Comparison of ENCODE assay signal across 8 cellular contexts in genomic region chr1:204445860-204446412, GRCh38. TPM values are rescaled to one million over a fixed set of nuclear protein-coding genes. Genes with fewer than 3 reads are reported as not detected.
DNase-seq lines count a peak whose midpoint lies in the region; ATAC-seq, FAIRE-seq and TF ChIP-seq lines count a peak whose summit lies in the region.

No MANE protein-coding gene starts in this region.

- FAIRE-seq in H54 (lab: Jason Lieb, UNC), result no peak
- FAIRE-seq in keratinocyte (lab: Jason Lieb, UNC), result no peak

- no peak overlapping the region for H3K4me3 Mint-ChIP-seq in CD8-positive, alpha-beta memory T cell

- H3K27ac Mint-ChIP-seq in CD8-positive, alpha-beta memory T cell, result peak overlapping the region in 6 of 8 donors; percentile 48 to 96 (median 78)

- H3K27me3 ChIP-seq in CD8-positive, alpha-beta memory T cell (ENCODE audit: insufficient read depth, low read length, poor library complexity, severe bottlenecking), result no peaks in the 10 kb centered on the region
- H3K27me3 ChIP-seq in OCI-LY1 (ENCODE audit: insufficient read depth, low read length) (no peaks in the 10 kb centered on the region), keratinocyte (ENCODE audit: control insufficient read depth, extremely low read depth, insufficient read depth, low read length) (no peaks in the 10 kb centered on the region), transverse colon (no peaks in the 10 kb centered on the region), vagina (no peaks in the 10 kb centered on the region)

- H3K4me2 ChIP-seq in OCI-LY1 (ENCODE audit: low read length), result no peak overlapping the region
- no peak overlapping the region for H3K4me2 ChIP-seq in keratinocyte (ENCODE audit: control insufficient read depth, extremely low read depth, insufficient read depth, low read depth, low read length)

- no peaks in the 10 kb centered on the region for H3F3A ChIP-seq in OCI-LY1 (ENCODE audit: insufficient read depth, low read length)

- CTCF ChIA-PET in CD8-positive, alpha-beta memory T cell (lab: Charles Lee), result interaction anchor here (0.8 to 14.0 kb wide), 24 partner anchors 8 to 362 kb away, joined by 3 to 496 read pairs (median 6); partner anchors contain the start of genes MDM4 and PIK3C2B

- no peak for TF ChIP-seq POLR2A in H54 (IDR thresholded peaks at IDR 0.05; ENCODE audit: low read depth, low read length)
- TF ChIP-seq POLR2A in transverse colon (IDR thresholded peaks at IDR 0.05), result no peak
- no peak for TF ChIP-seq POLR2A in vagina (IDR thresholded peaks at IDR 0.05)

- no peaks in the 10 kb centered on the region for H3K9me1 ChIP-seq in keratinocyte (ENCODE audit: control insufficient read depth, extremely low read depth, insufficient read depth, low read length)

- peaks cover 13 to 19% (median 17%) of the 10 kb centered on the region in 3 donors for H3K4me1 Mint-ChIP-seq in CD8-positive, alpha-beta memory T cell

- in situ Hi-C loops in transverse colon (cut with MboI; ENCODE audit: low pct_ligation_motif_present in 1 of 4, low pct_unique_long_range_greater_than_20kb in 1 of 4, low sequenced_read_pairs in 3 of 4), result loop anchor here in 3 of 4 donors (5.0 to 25.0 kb wide), 3 partner anchors 56 to 366 kb away; no protein-coding TSS in a partner anchor

- no peaks in the 10 kb centered on the region for H3K9me2 ChIP-seq in OCI-LY1 (ENCODE audit: low read depth, low read length)

- H3K4me1 ChIP-seq in CD8-positive, alpha-beta memory T cell (ENCODE audit: insufficient read depth, low read length), result peaks cover 8% of the 10 kb centered on the region
- H3K4me1 ChIP-seq in OCI-LY1 (ENCODE audit: insufficient read depth, low read length, severe bottlenecking) (peaks cover 10% of the 10 kb centered on the region), keratinocyte (ENCODE audit: control insufficient read depth, extremely low read depth, insufficient read depth, low read length) (peaks cover 45% of the 10 kb centered on the region), transverse colon (peaks cover 24 to 48% (median 27%) of the 10 kb centered on the region in 4 donors), vagina (peaks cover 56% of the 10 kb centered on the region)

- no peak for ATAC-seq in sciatic nerve

- H3K27me3 Mint-ChIP-seq in CD8-positive, alpha-beta memory T cell, result no peaks in the 10 kb centered on the region

- H3K79me2 ChIP-seq in OCI-LY1 (ENCODE audit: insufficient read depth, low read length) (no peaks in the 10 kb centered on the region), keratinocyte (ENCODE audit: control insufficient read depth, insufficient read depth, low read length) (no peaks in the 10 kb centered on the region)

- DNase-seq in CD8-positive, alpha-beta memory T cell, result peak; percentile 21 to 64 (median 40)
- DNase-seq in H54 (ENCODE audit: insufficient read length, low spot score) (peak; percentile 51), keratinocyte (ENCODE audit: low read depth, low spot score) (no peak), transverse colon (peak; percentile 73), vagina (ENCODE audit: extremely low spot score in 2 of 2) (no peak), sciatic nerve (ENCODE audit: low spot score) (no peak)
- peak in 3 of 4 experiments; percentile 10 to 30 (median 14) for DNase-seq in activated naive CD4-positive, alpha-beta T cell (lab: John Stamatoyannopoulos, UW)

- H3K36me3 Mint-ChIP-seq in CD8-positive, alpha-beta memory T cell, result peaks cover 12 to 91% (median 16%) of the 10 kb centered on the region in 3 donors

- no peak overlapping the region for H2AFZ ChIP-seq in OCI-LY1 (ENCODE audit: low read length)
- H2AFZ ChIP-seq in keratinocyte (ENCODE audit: control insufficient read depth, low read length), result no peak overlapping the region

- intact Hi-C loops in transverse colon (cut with DNase I; ENCODE audit: low total_unique reads) (loop anchor here (2.0 kb wide), 1 partner anchor 57 kb away; no protein-coding TSS in a partner anchor), vagina (cut with DNase I) (loop anchor here (2.0 kb wide), 1 partner anchor 47 kb away; no protein-coding TSS in a partner anchor), sciatic nerve (cut with DNase I) (loop anchor here (5.0 kb wide), 1 partner anchor 46 kb away; the partner anchor contains the start of gene PIK3C2B)

- H3K4me3 ChIP-seq in CD8-positive, alpha-beta memory T cell (ENCODE audit: low read length), result no peak overlapping the region
- H3K4me3 ChIP-seq in OCI-LY1 (ENCODE audit: low read depth, low read length, poor library complexity, severe bottlenecking) (no peak overlapping the region), keratinocyte (ENCODE audit: control insufficient read depth in 2 of 3, extremely low read depth in 1 of 3, insufficient read depth in 2 of 3, low read depth in 1 of 3, low read length in 3 of 3) (no peak overlapping the region), transverse colon (no peak overlapping the region), vagina (no peak overlapping the region)

- H4K20me1 ChIP-seq in OCI-LY1 (ENCODE audit: insufficient read depth, low read length) (no peaks in the 10 kb centered on the region), keratinocyte (ENCODE audit: control insufficient read depth, extremely low read depth, insufficient read depth, low read length) (no peaks in the 10 kb centered on the region)

- H3K9ac ChIP-seq in OCI-LY1 (ENCODE audit: low read length), result no peak overlapping the region
- H3K9ac ChIP-seq in keratinocyte (ENCODE audit: control insufficient read depth, extremely low read depth, insufficient read depth, low read length), result no peak overlapping the region

- POLR2A ChIA-PET in CD8-positive, alpha-beta memory T cell (lab: Charles Lee), result interaction anchor here (0.5 to 1.5 kb wide), 5 partner anchors 49 to 67 kb away, joined by 3 to 6 read pairs (median 3); partner anchors contain the start of gene PIK3C2B

- no peak for TF ChIP-seq EP300 in transverse colon (IDR thresholded peaks at IDR 0.05; ENCODE audit: low read depth)

- no peaks in the 10 kb centered on the region for H3K9me3 Mint-ChIP-seq in CD8-positive, alpha-beta memory T cell

- dilution Hi-C loops in keratinocyte (cut with MboI; ENCODE audit: extremely low pct_ligation_motif_present, low sequenced_read_pairs), result no loop called here

- peaks cover 31% of the 10 kb centered on the region for H3K36me3 ChIP-seq in CD8-positive, alpha-beta memory T cell (ENCODE audit: insufficient read depth, low read length)
- H3K36me3 ChIP-seq in OCI-LY1 (ENCODE audit: insufficient read depth, low read length) (peaks cover 92% of the 10 kb centered on the region), keratinocyte (ENCODE audit: control insufficient read depth in 2 of 2, extremely low read depth in 1 of 2, insufficient read depth in 2 of 2, low read length in 2 of 2) (peaks cover 0 to 1% of the 10 kb centered on the region in 2 experiments), transverse colon (peaks cover 0 to 27% (median 4%) of the 10 kb centered on the region in 4 donors), vagina (peaks cover 0 to 22% of the 10 kb centered on the region in 2 donors)

- TF ChIP-seq CTCF in OCI-LY1 (IDR thresholded peaks at IDR 0.05; ENCODE audit: low read length), result peak; percentile 61
- TF ChIP-seq CTCF in keratinocyte (optimal IDR thresholded peaks at IDR 0.05 in 1 of 3, IDR thresholded peaks at IDR 0.05 in 1 of 3, conservative IDR thresholded peaks at IDR 0.05 in 1 of 3; ENCODE audit: extremely low read depth in 1 of 3, insufficient read depth in 2 of 3, low read length in 3 of 3), result peak; percentile 32 to 62 (median 57)
- TF ChIP-seq CTCF in transverse colon (IDR thresholded peaks at IDR 0.05), result peak in 3 of 5 experiments; percentile 20 to 51 (median 27)
- no peak for TF ChIP-seq CTCF in vagina (IDR thresholded peaks at IDR 0.05)

- H3K9me3 ChIP-seq in CD8-positive, alpha-beta memory T cell (ENCODE audit: low read length), result no peaks in the 10 kb centered on the region
- no peaks in the 10 kb centered on the region for H3K9me3 ChIP-seq in OCI-LY1 (ENCODE audit: low read length)
- no peaks in the 10 kb centered on the region for H3K9me3 ChIP-seq in keratinocyte (ENCODE audit: control insufficient read depth, low read depth, low read length)
- H3K9me3 ChIP-seq in transverse colon, result no peaks in the 10 kb centered on the region
- H3K9me3 ChIP-seq in vagina, result no peaks in the 10 kb centered on the region

- no peak overlapping the region for H3K27ac ChIP-seq in CD8-positive, alpha-beta memory T cell (ENCODE audit: low read depth, low read length)
- no peak overlapping the region for H3K27ac ChIP-seq in OCI-LY1 (ENCODE audit: low read depth, low read length, poor library complexity, severe bottlenecking)
- H3K27ac ChIP-seq in keratinocyte (ENCODE audit: control insufficient read depth, insufficient read depth, low read length), result no peak overlapping the region
- H3K27ac ChIP-seq in transverse colon, result peak overlapping the region in 3 of 4 donors; percentile 17 to 97 (median 88)
- no peak overlapping the region for H3K27ac ChIP-seq in vagina

- 34 to 50% methylated on average over 7 to 11 of the region's 11 CpGs for WGBS in transverse colon (ENCODE audit: low coverage in 1 of 2), 2 donors

RNA-seq across cellular contexts. Expression of gene PPP1R15B, which starts 34.3 kb away (rescaled TPM):
- 10 to 100 TPM; 80.4 to 82.7 TPM for total RNA-seq in CD8-positive, alpha-beta memory T cell
- 22.3 TPM for polyA plus RNA-seq in CD8-positive, alpha-beta memory T cell
- polyA plus RNA-seq in keratinocyte, result 13.7 to 22.8 TPM (median 19.1 TPM) in 3 replicates
- polyA plus RNA-seq in keratinocyte (2011; ENCODE audit: low read depth), result 18.5 TPM
- polyA plus RNA-seq in keratinocyte (2011; cell fraction: cytosol; rRNA removed), result 8.2 and 13.5 TPM in 2 replicates
- 29.7 and 36.0 TPM in 2 replicates for polyA plus RNA-seq in keratinocyte (2011; cell fraction: nucleus; rRNA removed)
- 15.0 and 20.0 TPM in 2 replicates for polyA plus RNA-seq in keratinocyte (2012; ENCODE audit: low replicate concordance)
- polyA minus RNA-seq in keratinocyte, result 19.4 to 27.1 TPM (median 26.7 TPM) in 3 replicates
- 23.6 TPM for polyA minus RNA-seq in keratinocyte (2011; cell fraction: cytosol; rRNA and poly(A)+ RNA removed)
- 41.9 and 58.3 TPM in 2 replicates for polyA minus RNA-seq in keratinocyte (2011; cell fraction: nucleus; rRNA and poly(A)+ RNA removed)
- total RNA-seq in transverse colon (10 to 100 TPM; 30.8 to 74.2 (median 54.5) TPM), vagina (42.0 TPM), sciatic nerve (38.7 TPM)

RNA-seq across cellular contexts. Expression of gene PIK3C2B, which starts 48.7 kb away (rescaled TPM):
- total RNA-seq in CD8-positive, alpha-beta memory T cell, result 10 to 100 TPM; 19.4 to 19.6 TPM
- 2.9 TPM for polyA plus RNA-seq in CD8-positive, alpha-beta memory T cell
- polyA plus RNA-seq in keratinocyte, result 5.4 to 11.2 TPM (median 6.3 TPM) in 3 replicates
- 7.3 TPM for polyA plus RNA-seq in keratinocyte (2011; ENCODE audit: low read depth)
- polyA plus RNA-seq in keratinocyte (2011; cell fraction: cytosol; rRNA removed), result 4.2 and 5.1 TPM in 2 replicates
- 15.4 and 17.4 TPM in 2 replicates for polyA plus RNA-seq in keratinocyte (2011; cell fraction: nucleus; rRNA removed)
- polyA plus RNA-seq in keratinocyte (2012; ENCODE audit: low replicate concordance), result 4.6 and 8.5 TPM in 2 replicates
- 15.1 to 30.8 TPM (median 26.3 TPM) in 3 replicates for polyA minus RNA-seq in keratinocyte
- polyA minus RNA-seq in keratinocyte (2011; cell fraction: cytosol; rRNA and poly(A)+ RNA removed), result 23.6 TPM
- 21.5 and 25.7 TPM in 2 replicates for polyA minus RNA-seq in keratinocyte (2011; cell fraction: nucleus; rRNA and poly(A)+ RNA removed)
- total RNA-seq in transverse colon, result 100 to 1,000 TPM in 2 of 4 donors, 10 to 100 TPM in 2; 61.9 to 181 (median 88.8) TPM
- 52.1 TPM for total RNA-seq in vagina
- 52.2 TPM for total RNA-seq in sciatic nerve

Comparison
In these comparisons a context has a peak if more than half of its experiments do, and no peak if none do; other contexts are left out.
1. DNase-seq: peak in CD8-positive, alpha-beta memory T cell (5 of 5), H54 (single experiment), activated naive CD4-positive, alpha-beta T cell (3 of 4) and transverse colon (single experiment); none in keratinocyte (single experiment), vagina (0 of 2) and sciatic nerve (single experiment).
2. H3K27ac ChIP-seq: peak in transverse colon (3 of 4); none in CD8-positive, alpha-beta memory T cell (single experiment), OCI-LY1 (single experiment), keratinocyte (single experiment) and vagina (single experiment).
3. CTCF ChIP-seq: peak in OCI-LY1 (single experiment), keratinocyte (3 of 3) and transverse colon (3 of 5); none in vagina (0 of 3).